ENCODE assay signal across 9 cellular contexts in genomic region chr1:147496571-147496970, GRCh38. TPM values are rescaled to one million over a fixed set of nuclear protein-coding genes. Genes with fewer than 3 reads are reported as not detected.
DNase-seq lines count a peak whose midpoint lies in the region; ATAC-seq, FAIRE-seq and TF ChIP-seq lines count a peak whose summit lies in the region.
"Had no signal": no experiment of that assay in that cellular context is flagged by ENCODE, and none has a peak within 500 bp of the region (broad histone marks: within the 10 kb centered on the region; RNA-seq: fewer than 3 reads in every experiment).

No MANE protein-coding gene starts in this region.

- no peak for TF ChIP-seq POLR2A in right lobe of liver (IDR thresholded peaks at IDR 0.05)

- ATAC-seq in right lobe of liver (peak; percentile 35 to 75 (median 53)), GM19023 (IDR thresholded peaks at IDR 0.05; ENCODE audit: unreplicated experiment) (no peak)
- ATAC-seq in activated T-cell treated with anti-CD3 and anti-CD28 coated beads, Interleukin-2, amount 50 U/mL, for 4 hours = no peak

- H3K4me1 ChIP-seq in HEK293 (ENCODE audit: control insufficient read depth, insufficient read depth, low read length) (no peaks in the 10 kb centered on the region), astrocyte (ENCODE audit: insufficient read depth, low read length) (no peaks in the 10 kb centered on the region), right lobe of liver (peaks cover 0 to 4% (median 0%) of the 10 kb centered on the region in 4 donors)
- H3K4me1 ChIP-seq: SJSA1 had no signal

- peaks cover 11% of the 10 kb centered on the region for H3K27me3 Mint-ChIP-seq in astrocyte (ENCODE audit: low read depth, unreplicated experiment)
- peaks cover 8% of the 10 kb centered on the region for H3K27me3 Mint-ChIP-seq in activated T-cell treated with anti-CD3 and anti-CD28 coated beads, Interleukin-2, amount 50 U/mL, for 4 hours (ENCODE audit: low read depth)

- CTCF ChIA-PET in HEK293 (lab: Yijun Ruan, JAX) = interaction anchor here (0.6 to 2.2 kb wide), 24 partner anchors 8 to 396 kb away, joined by 3 to 13 read pairs (median 4); no protein-coding TSS in a partner anchor
- CTCF ChIA-PET in GM10248 (lab: Yijun Ruan, JAX) = interaction anchor here (1.1 to 2.2 kb wide), 10 partner anchors 10 to 396 kb away, joined by 3 to 14 read pairs (median 4); no protein-coding TSS in a partner anchor

- no peaks in the 10 kb centered on the region for H3K79me2 ChIP-seq in astrocyte (ENCODE audit: insufficient read depth, low read length)

- no peaks in the 10 kb centered on the region for H3K9me3 Mint-ChIP-seq in astrocyte (ENCODE audit: unreplicated experiment)
- no peaks in the 10 kb centered on the region for H3K9me3 Mint-ChIP-seq in activated T-cell treated with anti-CD3 and anti-CD28 coated beads, Interleukin-2, amount 50 U/mL, for 4 hours

- DNase-seq in AG08395 (ENCODE audit: low spot score) (peak; percentile 49), astrocyte (ENCODE audit: low read depth) (peak; percentile 35), right lobe of liver (peak in 1 of 3 donors; percentile 49), GM10266 (ENCODE audit: extremely low spot score) (no peak), GM10248 (ENCODE audit: extremely low spot score) (no peak)
- no peak for DNase-seq in activated T-cell treated with anti-CD3 and anti-CD28 coated beads, Interleukin-2, amount 50 U/mL, for 4 hours

- intact Hi-C loops in right lobe of liver (cut with DNase I) = loop anchor here in 1 of 2 donors (5.0 kb wide), 1 partner anchor 131 kb away; no protein-coding TSS in a partner anchor

- H3K27ac ChIP-seq in HEK293 (ENCODE audit: extremely low read depth, low read depth, low read length) (no peak overlapping the region), astrocyte (ENCODE audit: low read depth, low read length) (no peak overlapping the region), right lobe of liver (no peak overlapping the region)
- H3K27ac ChIP-seq: SJSA1 had no signal

- H2AFZ ChIP-seq in astrocyte (ENCODE audit: low read depth, low read length) = no peak overlapping the region

- H3K4me3 Mint-ChIP-seq in astrocyte (ENCODE audit: unreplicated experiment) = no peak overlapping the region
- no peak overlapping the region for H3K4me3 Mint-ChIP-seq in activated T-cell treated with anti-CD3 and anti-CD28 coated beads, Interleukin-2, amount 50 U/mL, for 4 hours

- 33% methylated on average over 3 of the region's 4 CpGs for WGBS in right lobe of liver (ENCODE audit: insufficient coverage, low coverage, low lambda C conversion rate, missing lambda C conversion rate)

- TF ChIP-seq CTCF in HEK293 (tag by site-specific recombination; IDR thresholded peaks at IDR 0.05) (no peak), astrocyte (IDR thresholded peaks at IDR 0.05; ENCODE audit: insufficient read depth, low read depth, low read length) (peak; percentile 38), right lobe of liver (IDR thresholded peaks at IDR 0.05) (peak; percentile 23 to 40 (median 25)), GM10266 (IDR thresholded peaks at IDR 0.05; ENCODE audit: control insufficient read depth, insufficient read depth, low read depth, missing control alignments) (no peak), GM10248 (IDR thresholded peaks at IDR 0.05; ENCODE audit: control extremely low read depth, extremely low read depth, low read depth, missing control alignments) (no peak)

- no peak overlapping the region for H3K27ac Mint-ChIP-seq in astrocyte (ENCODE audit: unreplicated experiment)

- no peaks in the 10 kb centered on the region for H4K20me1 ChIP-seq in astrocyte (ENCODE audit: insufficient read depth, low read length)

- no peak overlapping the region for H3K9ac ChIP-seq in astrocyte (ENCODE audit: low read length)

- no peaks in the 10 kb centered on the region for H3K36me3 Mint-ChIP-seq in astrocyte (ENCODE audit: low read depth, unreplicated experiment)
- no peaks in the 10 kb centered on the region for H3K36me3 Mint-ChIP-seq in activated T-cell treated with anti-CD3 and anti-CD28 coated beads, Interleukin-2, amount 50 U/mL, for 4 hours (ENCODE audit: insufficient read depth)

- H3K4me3 ChIP-seq in HEK293 (ENCODE audit: low read depth, low read length) (no peak overlapping the region), astrocyte (ENCODE audit: insufficient read depth, low read depth, low read length) (no peak overlapping the region), right lobe of liver (no peak overlapping the region)
- H3K4me3 ChIP-seq: SJSA1 had no signal

- POLR2A ChIA-PET in HEK293 (lab: Yijun Ruan, JAX) = no interaction called here
- POLR2A ChIA-PET in GM10248 (lab: Yijun Ruan, JAX) = no interaction called here

- no peak overlapping the region for H3K4me2 ChIP-seq in astrocyte (ENCODE audit: low read length)

- H3K4me1 Mint-ChIP-seq in astrocyte (ENCODE audit: low read depth, unreplicated experiment) = no peaks in the 10 kb centered on the region
- no peaks in the 10 kb centered on the region for H3K4me1 Mint-ChIP-seq in activated T-cell treated with anti-CD3 and anti-CD28 coated beads, Interleukin-2, amount 50 U/mL, for 4 hours (ENCODE audit: low read depth)

- FAIRE-seq in astrocyte (lab: Jason Lieb, UNC) = no peak

- H3K9me3 ChIP-seq in HEK293 (ENCODE audit: control insufficient read depth, insufficient read depth, low read depth, low read length) (no peaks in the 10 kb centered on the region), astrocyte (ENCODE audit: insufficient read depth, low read depth, low read length) (no peaks in the 10 kb centered on the region), right lobe of liver (no peaks in the 10 kb centered on the region)
- H3K9me3 ChIP-seq: SJSA1 had no signal

- H3K36me3 ChIP-seq in HEK293 (ENCODE audit: control insufficient read depth in 2 of 2, insufficient read depth in 1 of 2, low read length in 2 of 2) = no peaks in the 10 kb centered on the region
- no peaks in the 10 kb centered on the region for H3K36me3 ChIP-seq in astrocyte (ENCODE audit: insufficient read depth, low read length)
- H3K36me3 ChIP-seq in right lobe of liver = no peaks in the 10 kb centered on the region
- H3K36me3 ChIP-seq: SJSA1 had no signal

- no peaks in the 10 kb centered on the region for H3K27me3 ChIP-seq in astrocyte (ENCODE audit: insufficient read depth, low read length)
- no peaks in the 10 kb centered on the region for H3K27me3 ChIP-seq in right lobe of liver

TF ChIP-seq in HEK293, 187 proteins besides CTCF, POLR2A, EP300 and RAD21:
- no peak for TF ChIP-seq ZNF792 (tag by site-specific recombination; IDR thresholded peaks at IDR 0.05)
- TF ChIP-seq ZFHX2 (tag by site-specific recombination; conservative IDR thresholded peaks at IDR 0.05) = peak; percentile 72
- no peak for TF ChIP-seq ZXDB (tag by site-specific recombination; IDR thresholded peaks at IDR 0.05)
- no peak for TF ChIP-seq PRDM10 (tag by site-specific recombination; IDR thresholded peaks at IDR 0.05)
- TF ChIP-seq EGR2 (tag by site-specific recombination; IDR thresholded peaks at IDR 0.05; ENCODE audit: low read depth) = peak; percentile 64

RNA-seq across cellular contexts. Expression of gene BCL9, which starts 44.7 kb away (rescaled TPM):
- total RNA-seq in astrocyte (30.0 and 30.5 TPM in 2 replicates), right lobe of liver (1 to 10 TPM; 4.2 to 7.4 (median 7.1) TPM)
- total RNA-seq in activated T-cell treated with anti-CD3 and anti-CD28 coated beads, Interleukin-2, amount 50 U/mL, for 4 hours = 10 to 100 TPM; 31.2 to 43.1 (median 42.6) TPM

Comparison
In these comparisons a context has a peak if more than half of its experiments do, and no peak if none do; other contexts are left out.
1. DNase-seq: peak in AG08395 (single experiment) and astrocyte (single experiment); none in GM10266 (single experiment), GM10248 (single experiment) and activated T-cell treated with anti-CD3 and anti-CD28 coated beads, Interleukin-2, amount 50 U/mL, for 4 hours (single experiment).
2. CTCF ChIP-seq: peak in astrocyte (single experiment) and right lobe of liver (4 of 4); none in HEK293 (single experiment), GM10266 (single experiment) and GM10248 (single experiment).
3. ATAC-seq: peak in right lobe of liver (4 of 4); none in GM19023 (single experiment) and activated T-cell treated with anti-CD3 and anti-CD28 coated beads, Interleukin-2, amount 50 U/mL, for 4 hours (0 of 2).